17 cellular contexts compared by ENCODE assay signal in the genomic region with DNA sequence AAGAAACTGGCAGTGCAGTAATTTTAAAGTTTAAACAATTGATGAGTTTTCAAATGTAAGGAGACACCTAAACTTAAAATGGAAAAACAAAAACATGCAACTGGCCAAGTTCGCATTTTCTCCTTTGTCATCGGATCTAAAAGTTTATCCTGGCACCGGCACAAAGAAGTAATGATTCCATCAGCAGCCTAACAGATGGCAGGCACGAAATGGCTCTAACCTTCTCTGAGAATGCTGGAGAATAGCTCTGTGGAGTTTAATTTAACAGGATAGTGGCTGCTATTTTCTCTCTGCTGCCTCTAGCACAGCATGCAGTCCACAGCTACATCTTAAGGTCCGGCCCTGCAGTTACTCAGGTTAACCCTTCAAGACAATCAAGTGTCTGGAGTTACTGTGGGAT.
DNase-seq lines count a peak whose midpoint lies in the region; ATAC-seq and TF ChIP-seq lines count a peak whose summit lies in the region.
"Had no signal": no experiment of that assay in that cellular context is flagged by ENCODE, and none has a peak within 500 bp of the region (broad histone marks: within the 10 kb centered on the region; RNA-seq: fewer than 3 reads in every experiment).

No MANE protein-coding gene starts in this region.

- DNase-seq in AG10803 (ENCODE audit: low read depth): peak; percentile 36
- DNase-seq in NCI-H1694 (lab: John Stamatoyannopoulos, UW): peak; percentile 56
- DNase-seq in dedifferentiated amniotic fluid mesenchymal stem cell (ENCODE audit: extremely low spot score): peak; percentile 68
- no peak for DNase-seq in mesothelial cell of epicardium (ENCODE audit: low spot score in 2 of 2, unreplicated experiment in 2 of 2)
- DNase-seq in natural killer cell: no peak
- DNase-seq in cortex of kidney (lab: John Stamatoyannopoulos, UW): no peak
- DNase-seq: activated CD4-positive, alpha-beta T cell treated with anti-CD3 and anti-CD28 coated beads for 36 hours; BE2C; NCI-H1930; occipital lobe; stomach; T-helper 17 cell had no signal

- H3K9me3 Mint-ChIP-seq in mesothelial cell of epicardium (peaks cover 17% of the 10 kb centered on the region), natural killer cell (peaks cover 2 to 7% of the 10 kb centered on the region in 2 donors)

- peaks cover 9% of the 10 kb centered on the region for H3K36me3 Mint-ChIP-seq in mesothelial cell of epicardium
- no peaks in the 10 kb centered on the region for H3K36me3 Mint-ChIP-seq in natural killer cell
- H3K36me3 Mint-ChIP-seq: activated naive CD8-positive, alpha-beta T cell had no signal

- H3K4me1 Mint-ChIP-seq in mesothelial cell of epicardium: peaks cover 3% of the 10 kb centered on the region
- H3K4me1 Mint-ChIP-seq in natural killer cell: no peaks in the 10 kb centered on the region
- H3K4me1 Mint-ChIP-seq: activated CD4-positive, alpha-beta T cell treated with anti-CD3 and anti-CD28 coated beads for 36 hours; T-helper 17 cell had no signal

- H3K27me3 Mint-ChIP-seq in mesothelial cell of epicardium (ENCODE audit: low read depth) (no peaks in the 10 kb centered on the region), natural killer cell (ENCODE audit: low read depth in 2 of 2) (no peaks in the 10 kb centered on the region)
- H3K27me3 Mint-ChIP-seq: activated CD4-positive, alpha-beta T cell treated with anti-CD3 and anti-CD28 coated beads for 36 hours; activated naive CD8-positive, alpha-beta T cell; T-helper 17 cell had no signal

- intact Hi-C loops in natural killer cell (cut with micrococcal nuclease): no loop called here

- TF ChIP-seq CTCF in AG10803 (conservative IDR thresholded peaks at IDR 0.05; ENCODE audit: low read length) (no peak), mesothelial cell of epicardium (IDR thresholded peaks at IDR 0.05; ENCODE audit: unreplicated experiment) (no peak), natural killer cell (IDR thresholded peaks at IDR 0.05) (no peak)

- no peak overlapping the region for H3K4me3 Mint-ChIP-seq in mesothelial cell of epicardium
- H3K4me3 Mint-ChIP-seq in natural killer cell: no peak overlapping the region
- H3K4me3 Mint-ChIP-seq: activated CD4-positive, alpha-beta T cell treated with anti-CD3 and anti-CD28 coated beads for 36 hours; activated naive CD8-positive, alpha-beta T cell; T-helper 17 cell had no signal

- ATAC-seq in HG03280 (IDR thresholded peaks at IDR 0.05; ENCODE audit: unreplicated experiment) (no peak), natural killer cell (no peak), HG02981 (IDR thresholded peaks at IDR 0.05; ENCODE audit: unreplicated experiment) (no peak)
- ATAC-seq: activated CD4-positive, alpha-beta T cell treated with anti-CD3 and anti-CD28 coated beads for 36 hours; K562; T-helper 17 cell had no signal

- no peak overlapping the region for H3K4me3 ChIP-seq in AG10803 (ENCODE audit: low read length)
- H3K4me3 ChIP-seq: K562, skin epidermis, stomach had no signal

- peak overlapping the region; percentile 26 for H3K27ac Mint-ChIP-seq in mesothelial cell of epicardium
- no peak overlapping the region for H3K27ac Mint-ChIP-seq in natural killer cell
- H3K27ac Mint-ChIP-seq: activated CD4-positive, alpha-beta T cell treated with anti-CD3 and anti-CD28 coated beads for 36 hours; activated naive CD8-positive, alpha-beta T cell; T-helper 17 cell had no signal

Comparison
In these comparisons a context has a peak if more than half of its experiments do, and no peak if none do; other contexts are left out.
1. DNase-seq: peak in AG10803 (single experiment), NCI-H1694 (single experiment) and dedifferentiated amniotic fluid mesenchymal stem cell (single experiment); none in mesothelial cell of epicardium (0 of 2), natural killer cell (single experiment) and cortex of kidney (single experiment).